In the genomic region with DNA sequence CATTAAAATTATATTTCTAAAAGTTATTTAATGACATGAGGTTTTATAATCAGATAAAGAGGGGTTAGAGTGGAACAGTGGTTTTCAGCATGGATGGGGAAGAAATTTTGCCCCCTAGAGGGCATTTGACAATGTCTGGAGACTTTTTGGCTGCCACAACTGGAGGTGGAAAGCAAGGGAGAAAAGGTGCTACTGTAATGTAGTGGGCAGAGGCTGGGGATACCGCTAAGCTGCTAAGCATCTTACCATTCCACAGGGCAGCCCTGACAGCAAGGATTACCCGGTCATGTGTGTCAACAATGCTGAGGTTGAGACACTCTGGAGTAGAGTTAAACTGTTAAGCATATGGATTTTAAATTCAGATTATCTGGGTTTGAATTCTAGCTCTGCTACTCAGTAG, we compare ENCODE assay signal across 8 cellular contexts. TPM values are rescaled to one million over a fixed set of nuclear protein-coding genes. Genes with fewer than 3 reads are reported as not detected.
DNase-seq lines count a peak whose midpoint lies in the region; ATAC-seq, FAIRE-seq and TF ChIP-seq lines count a peak whose summit lies in the region.

No MANE protein-coding gene starts in this region.

- TF ChIP-seq CTCF in GM12864 (IDR thresholded peaks at IDR 0.05; ENCODE audit: low read depth, low read length, missing control alignments) (peak; percentile 50), WTC11 (IDR thresholded peaks at IDR 0.05) (peak; percentile 46; the same call in 1 of the 2 replicates), mesothelial cell of epicardium (IDR thresholded peaks at IDR 0.05; ENCODE audit: unreplicated experiment) (peak; percentile 57)

- FAIRE-seq in HTR-8/SVneo (lab: Jason Lieb, UNC): peak; percentile 40

- H3K4me3 ChIP-seq in GM12864 (ENCODE audit: low read depth, low read length): no peak overlapping the region

- in situ Hi-C loops in G401 (cut with HindIII; ENCODE audit: low sequenced_read_pairs): no loop called here

- H3K4me3 Mint-ChIP-seq in WTC11 (no peak overlapping the region), mesothelial cell of epicardium (no peak overlapping the region)

- H3K27me3 Mint-ChIP-seq in WTC11 (ENCODE audit: low read depth): no peaks in the 10 kb centered on the region
- H3K27me3 Mint-ChIP-seq in mesothelial cell of epicardium (ENCODE audit: low read depth): no peaks in the 10 kb centered on the region

- POLR2A ChIA-PET in WTC11 (lab: Charles Lee): no interaction called here

- DNase-seq in GM12864 (ENCODE audit: low read depth): no peak
- no peak for DNase-seq in HTR-8/SVneo (ENCODE audit: insufficient read length, low spot score)
- DNase-seq in WTC11 (ENCODE audit: low spot score): peak; percentile 18
- DNase-seq in mesothelial cell of epicardium (ENCODE audit: low spot score in 2 of 2, unreplicated experiment in 2 of 2): no peak
- no peak for DNase-seq in G401 (ENCODE audit: low spot score)
- DNase-seq in MV-4-11 (lab: John Stamatoyannopoulos, UW): no peak

- H3K27ac Mint-ChIP-seq in WTC11 (no peak overlapping the region), mesothelial cell of epicardium (no peak overlapping the region)

- H3K36me3 Mint-ChIP-seq in WTC11 (no peaks in the 10 kb centered on the region), mesothelial cell of epicardium (peaks cover 3% of the 10 kb centered on the region)

- no peaks in the 10 kb centered on the region for H3K9me3 Mint-ChIP-seq in WTC11
- H3K9me3 Mint-ChIP-seq in mesothelial cell of epicardium: no peaks in the 10 kb centered on the region

- ATAC-seq in WTC11: peak; percentile 92
- no peak for ATAC-seq in activated CD4-positive, CD25-positive, alpha-beta regulatory T cell treated with anti-CD3 and anti-CD28 coated beads, Interleukin-2, amount 50 U/mL, for 24 hours
- ATAC-seq in GM19035 (IDR thresholded peaks at IDR 0.05; ENCODE audit: unreplicated experiment): no peak

- CTCF ChIA-PET in WTC11 (lab: Charles Lee): interaction anchor here (0.7 to 9.2 kb wide), 9 partner anchors 9 to 244 kb away, joined by 3 to 74 read pairs (median 4); partner anchors contain the start of gene PKIB

- peaks cover 12% of the 10 kb centered on the region for H3K4me1 Mint-ChIP-seq in WTC11
- peaks cover 5% of the 10 kb centered on the region for H3K4me1 Mint-ChIP-seq in mesothelial cell of epicardium

TF ChIP-seq in WTC11, 78 proteins besides CTCF, POLR2A, EP300 and RAD21:
- no peak for TF ChIP-seq CREB1 (CRISPR knock-in tag; IDR thresholded peaks at IDR 0.05)
- TF ChIP-seq KAT7 (CRISPR knock-in tag; IDR thresholded peaks at IDR 0.05; ENCODE audit: borderline replicate concordance): no peak
- TF ChIP-seq, protein P1, sequence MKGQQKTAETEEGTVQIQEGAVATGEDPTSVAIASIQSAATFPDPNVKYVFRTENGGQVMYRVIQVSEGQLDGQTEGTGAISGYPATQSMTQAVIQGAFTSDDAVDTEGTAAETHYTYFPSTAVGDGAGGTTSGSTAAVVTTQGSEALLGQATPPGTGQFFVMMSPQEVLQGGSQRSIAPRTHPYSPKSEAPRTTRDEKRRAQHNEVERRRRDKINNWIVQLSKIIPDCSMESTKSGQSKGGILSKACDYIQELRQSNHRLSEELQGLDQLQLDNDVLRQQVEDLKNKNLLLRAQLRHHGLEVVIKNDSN (CRISPR knock-in tag; IDR thresholded peaks at IDR 0.05): no peak
- no peak for TF ChIP-seq ZBTB21 (CRISPR knock-in tag; IDR thresholded peaks at IDR 0.05; ENCODE audit: borderline replicate concordance)
- no peak for TF ChIP-seq MLX (CRISPR knock-in tag; IDR thresholded peaks at IDR 0.05)
- no peak for TF ChIP-seq PRRX2 (CRISPR knock-in tag; IDR thresholded peaks at IDR 0.05)
- TF ChIP-seq FOXP1 (CRISPR knock-in tag; IDR thresholded peaks at IDR 0.05; ENCODE audit: borderline replicate concordance): no peak
- no peak for TF ChIP-seq MYBL2 (CRISPR knock-in tag; IDR thresholded peaks at IDR 0.05)
- TF ChIP-seq ZNF263 (CRISPR knock-in tag; IDR thresholded peaks at IDR 0.05; ENCODE audit: low read depth): no peak
- TF ChIP-seq ZNF423 (CRISPR knock-in tag; IDR thresholded peaks at IDR 0.05): no peak
- no peak for TF ChIP-seq TCF7 (CRISPR knock-in tag; IDR thresholded peaks at IDR 0.05; ENCODE audit: low read depth)
- no peak for TF ChIP-seq CDX4 (CRISPR knock-in tag; IDR thresholded peaks at IDR 0.05; ENCODE audit: borderline replicate concordance)
- no peak for TF ChIP-seq ETV6 (CRISPR knock-in tag; IDR thresholded peaks at IDR 0.05)
- TF ChIP-seq, protein P2, sequence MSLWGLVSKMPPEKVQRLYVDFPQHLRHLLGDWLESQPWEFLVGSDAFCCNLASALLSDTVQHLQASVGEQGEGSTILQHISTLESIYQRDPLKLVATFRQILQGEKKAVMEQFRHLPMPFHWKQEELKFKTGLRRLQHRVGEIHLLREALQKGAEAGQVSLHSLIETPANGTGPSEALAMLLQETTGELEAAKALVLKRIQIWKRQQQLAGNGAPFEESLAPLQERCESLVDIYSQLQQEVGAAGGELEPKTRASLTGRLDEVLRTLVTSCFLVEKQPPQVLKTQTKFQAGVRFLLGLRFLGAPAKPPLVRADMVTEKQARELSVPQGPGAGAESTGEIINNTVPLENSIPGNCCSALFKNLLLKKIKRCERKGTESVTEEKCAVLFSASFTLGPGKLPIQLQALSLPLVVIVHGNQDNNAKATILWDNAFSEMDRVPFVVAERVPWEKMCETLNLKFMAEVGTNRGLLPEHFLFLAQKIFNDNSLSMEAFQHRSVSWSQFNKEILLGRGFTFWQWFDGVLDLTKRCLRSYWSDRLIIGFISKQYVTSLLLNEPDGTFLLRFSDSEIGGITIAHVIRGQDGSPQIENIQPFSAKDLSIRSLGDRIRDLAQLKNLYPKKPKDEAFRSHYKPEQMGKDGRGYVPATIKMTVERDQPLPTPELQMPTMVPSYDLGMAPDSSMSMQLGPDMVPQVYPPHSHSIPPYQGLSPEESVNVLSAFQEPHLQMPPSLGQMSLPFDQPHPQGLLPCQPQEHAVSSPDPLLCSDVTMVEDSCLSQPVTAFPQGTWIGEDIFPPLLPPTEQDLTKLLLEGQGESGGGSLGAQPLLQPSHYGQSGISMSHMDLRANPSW (CRISPR knock-in tag; conservative IDR thresholded peaks at IDR 0.05; ENCODE audit: low read depth): no peak
- no peak for TF ChIP-seq MAX (CRISPR knock-in tag; IDR thresholded peaks at IDR 0.05)
- no peak for TF ChIP-seq IRF2 (CRISPR knock-in tag; IDR thresholded peaks at IDR 0.05; ENCODE audit: borderline replicate concordance, low read depth)

RNA-seq across cellular contexts. Expression of gene FABP7, which starts 52.9 kb away (rescaled TPM):
- total RNA-seq in WTC11 (2021) (5.9 to 7.2 TPM (median 7.0 TPM) in 3 replicates), mesothelial cell of epicardium (2.9 to 4.0 TPM (median 3.9 TPM) in 3 replicates)
- total RNA-seq in G401 (2014; rRNA removed; shearing (Covaris generic)): not detected in 2 replicates
